Comparison of ENCODE assay signal across 1 cellular context in genomic region chr19:50383852-50384684, GRCh38.
TF ChIP-seq lines count a peak whose summit lies in the region.

TSS of gene POLD1 (plus strand) at chr19:50384347. CDS start at chr19:50398852, 14,505 bp downstream.

TF ChIP-seq in GM12878, 131 proteins besides CTCF, POLR2A, EP300 and RAD21 (continued from another document and continues in another):
- TF ChIP-seq SMAD5 (IDR thresholded peaks at IDR 0.05; ENCODE audit: low read depth) (no peak), POLR2AphosphoS5 (IDR thresholded peaks at IDR 0.05; ENCODE audit: low read length) (peak; percentile 69; the same call in 1 of the 2 replicates), MEF2B (IDR thresholded peaks at IDR 0.05; ENCODE audit: partially characterized antibody, poor library complexity, severe bottlenecking) (no peak), STAT3 (IDR thresholded peaks at IDR 0.05; ENCODE audit: low read depth, low read length) (no peak), MXI1 (IDR thresholded peaks at IDR 0.05; ENCODE audit: low read depth, low read length) (peak; percentile 41), ESRRA (IDR thresholded peaks at IDR 0.05; ENCODE audit: low read length) (0 out of 2 replicates have a peak, but pooled peaks have one; percentile 47), CBFB (IDR thresholded peaks at IDR 0.05; ENCODE audit: low read depth) (no peak; the same call in 1 of the 2 replicates), CREM (IDR thresholded peaks at IDR 0.05; ENCODE audit: low read depth) (no peak), ZNF592 (IDR thresholded peaks at IDR 0.05) (no peak), ZBTB4 (CRISPR knock-in tag; IDR thresholded peaks at IDR 0.05) (no peak), IRF5 (IDR thresholded peaks at IDR 0.05; ENCODE audit: borderline replicate concordance) (no peak), MLLT1 (IDR thresholded peaks at IDR 0.05) (no peak), SIX5 (IDR thresholded peaks at IDR 0.05; ENCODE audit: low read depth, low read length, severe bottlenecking) (no peak), CREB1 (IDR thresholded peaks at IDR 0.05; ENCODE audit: low read depth) (no peak), CUX1 (IDR thresholded peaks at IDR 0.05; ENCODE audit: insufficient replicate concordance, low read depth, low read length) (no peak), HDAC2 (IDR thresholded peaks at IDR 0.05) (no peak), POU2F2 (IDR thresholded peaks at IDR 0.05; ENCODE audit: borderline replicate concordance, low read depth, low read length) (no peak), TAF1 (IDR thresholded peaks at IDR 0.05; ENCODE audit: borderline replicate concordance, low read depth, low read length) (no peak), BCLAF1 (IDR thresholded peaks at IDR 0.05) (no peak), TCF12 (IDR thresholded peaks at IDR 0.05; ENCODE audit: low read depth, low read length) (0 out of 2 replicates have a peak, but pooled peaks have one; percentile 6), LARP7 (IDR thresholded peaks at IDR 0.05) (no peak), MYB (IDR thresholded peaks at IDR 0.05; ENCODE audit: borderline replicate concordance, low read depth, low read length) (no peak), MAX (IDR thresholded peaks at IDR 0.05; ENCODE audit: low read depth, low read length) (peak; percentile 43), EZH2 (IDR thresholded peaks at IDR 0.05; ENCODE audit: borderline replicate concordance, control insufficient read depth, low read depth, low read length) (no peak), ZNF24 (IDR thresholded peaks at IDR 0.05) (no peak), SMC3 (IDR thresholded peaks at IDR 0.05; ENCODE audit: borderline replicate concordance, low read length) (no peak), HDAC6 (IDR thresholded peaks at IDR 0.05; ENCODE audit: unreplicated experiment) (peak; percentile 46), TCF7 (IDR thresholded peaks at IDR 0.05; ENCODE audit: borderline replicate concordance) (no peak), BACH1 (IDR thresholded peaks at IDR 0.05; ENCODE audit: borderline replicate concordance) (peak; percentile 79; the same call in 1 of the 2 replicates), STAT1 (conservative IDR thresholded peaks at IDR 0.05) (no peak), E2F8 (IDR thresholded peaks at IDR 0.05; ENCODE audit: low read depth, partially characterized antibody) (peak; percentile 93), ETV6 (conservative IDR thresholded peaks at IDR 0.05 in 1 of 2, IDR thresholded peaks at IDR 0.05 in 1 of 2; ENCODE audit: borderline replicate concordance in 1 of 2, low read depth in 1 of 2) (no peak)
